26 cellular contexts compared by ENCODE assay signal in genomic region chr21:46572850-46573249, GRCh38. TPM values are rescaled to one million over a fixed set of nuclear protein-coding genes. Genes with fewer than 3 reads are reported as not detected.
"Had no signal": no experiment of that assay in that cellular context is flagged by ENCODE, and none has a peak within 500 bp of the region (broad histone marks: within the 10 kb centered on the region; RNA-seq: fewer than 3 reads in every experiment).

No MANE protein-coding gene starts in this region.

- DNase-seq: kidney; left colon; left lung; lower lobe of right lung; mammary epithelial cell; mesenchymal stem cell; ovary; right lobe of liver; stimulated activated CD4-positive, alpha-beta T cell treated with anti-CD3 and anti-CD28 coated beads, Interleukin-1b, Interleukin-23, amount 100 ng/mL, for 48 hours; stimulated activated CD4-positive, alpha-beta T cell treated with anti-CD3 and anti-CD28 coated beads, Interleukin-2, amount 100 ng/mL, for 48 hours; stimulated activated CD4-positive, alpha-beta T cell treated with anti-CD3 and anti-CD28 coated beads, Interleukin-4, amount 100 ng/mL, for 4 hours; stimulated activated CD8-positive, alpha-beta memory T cell treated with anti-CD3 and anti-CD28 coated beads, Interleukin-4, amount 100 ng/mL, for 48 hours; stimulated activated naive CD8-positive, alpha-beta T cell treated with anti-CD3 and anti-CD28 coated beads, Interleukin-15, Interleukin-2, amounts not matched to agents 100 U/mL and 50 U/mL, for 24 hours; stomach; testis; thyroid gland; transverse colon; upper lobe of left lung had no signal

- H3K27me3 ChIP-seq: left lung, ovary, right atrium auricular region, right lobe of liver, stomach, testis, thyroid gland, transverse colon, upper lobe of left lung, vagina had no signal

- H3K36me3 ChIP-seq: ovary had no signal

- H3K4me2 ChIP-seq: smooth muscle cell had no signal

- ATAC-seq: left colon; left lung; lower lobe of right lung; natural killer cell treated with Interleukin-12 subunit alpha and Interleukin-12 subunit beta and Interleukin-15 and Interleukin-18, amount 100 ng/mL, for 72 hours; right lobe of liver; stimulated activated memory B cell treated with anti-CD40 and anti-IgM and Interleukin-4, amounts not matched to agents 10 μg/mL and 1 μg/mL and 100 μg/mL, for 72 hours; stimulated activated naive CD8-positive, alpha-beta T cell treated with anti-CD3 and anti-CD28 coated beads, Interleukin-15, Interleukin-2, amounts not matched to agents 100 U/mL and 50 U/mL, for 24 hours had no signal

- H3K4me3 ChIP-seq: left lung, lower lobe of right lung, ovary, right atrium auricular region, right lobe of liver, smooth muscle cell, stomach, testis, thyroid gland, transverse colon, upper lobe of left lung, vagina had no signal

- H3K9me3 Mint-ChIP-seq: natural killer cell treated with Interleukin-12 subunit alpha and Interleukin-12 subunit beta and Interleukin-15 and Interleukin-18, amount 100 ng/mL, for 72 hours had no signal

- H3K4me1 Mint-ChIP-seq: stimulated activated memory B cell treated with anti-CD40 and anti-IgM and Interleukin-4, amounts not matched to agents 10 μg/mL and 1 μg/mL and 100 μg/mL, for 72 hours had no signal

- H3K4me1 ChIP-seq: left lung, lower lobe of right lung, right atrium auricular region, right lobe of liver, stomach, testis, thyroid gland, transverse colon, upper lobe of left lung, vagina had no signal

- H3K27ac ChIP-seq: left lung, lower lobe of right lung, ovary, right atrium auricular region, right lobe of liver, stomach, testis, thyroid gland, transverse colon, upper lobe of left lung, vagina had no signal

- H3K4me3 Mint-ChIP-seq: natural killer cell treated with Interleukin-12 subunit alpha and Interleukin-12 subunit beta and Interleukin-15 and Interleukin-18, amount 100 ng/mL, for 72 hours; stimulated activated memory B cell treated with anti-CD40 and anti-IgM and Interleukin-4, amounts not matched to agents 10 μg/mL and 1 μg/mL and 100 μg/mL, for 72 hours had no signal

- H3K27ac Mint-ChIP-seq: natural killer cell treated with Interleukin-12 subunit alpha and Interleukin-12 subunit beta and Interleukin-15 and Interleukin-18, amount 100 ng/mL, for 72 hours; progenitor cell of endocrine pancreas; stimulated activated memory B cell treated with anti-CD40 and anti-IgM and Interleukin-4, amounts not matched to agents 10 μg/mL and 1 μg/mL and 100 μg/mL, for 72 hours had no signal

- H3K27me3 Mint-ChIP-seq: natural killer cell treated with Interleukin-12 subunit alpha and Interleukin-12 subunit beta and Interleukin-15 and Interleukin-18, amount 100 ng/mL, for 72 hours; progenitor cell of endocrine pancreas; stimulated activated memory B cell treated with anti-CD40 and anti-IgM and Interleukin-4, amounts not matched to agents 10 μg/mL and 1 μg/mL and 100 μg/mL, for 72 hours had no signal

RNA-seq across cellular contexts. Expression of gene S100B, which starts 32.0 kb away (rescaled TPM):
- total RNA-seq: natural killer cell treated with Interleukin-12 subunit alpha and Interleukin-12 subunit beta and Interleukin-15 and Interleukin-18, amount 100 ng/mL, for 72 hours; progenitor cell of endocrine pancreas; pulmonary artery endothelial cell; renal cortical epithelial cell; smooth muscle cell had no signal
- polyA plus RNA-seq: smooth muscle cell had no signal
